ENCODE assay signal across 2 cellular contexts in the genomic region with DNA sequence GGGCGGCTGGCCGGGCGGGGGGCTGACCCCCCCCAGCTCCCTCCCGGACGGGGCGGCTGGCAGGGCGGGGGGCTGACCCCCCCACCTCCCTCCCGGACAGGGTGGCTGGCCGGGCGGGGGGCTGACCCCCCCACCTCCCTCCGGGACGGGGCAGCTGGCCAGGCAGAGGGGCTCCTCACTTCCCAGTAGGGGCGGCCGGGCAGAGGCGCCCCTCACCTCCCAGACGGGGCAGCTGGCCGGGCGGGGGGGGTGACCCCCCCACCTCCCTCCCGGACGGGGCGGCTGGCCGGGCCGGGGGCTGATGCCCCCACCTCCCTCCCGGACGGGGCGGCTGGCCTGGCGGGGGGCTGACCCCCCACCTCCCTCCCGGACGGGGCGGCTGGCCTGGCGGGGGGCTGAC. TPM values are rescaled to one million over a fixed set of nuclear protein-coding genes. Genes with fewer than 3 reads are reported as not detected.
DNase-seq lines count a peak whose midpoint lies in the region; ATAC-seq and TF ChIP-seq lines count a peak whose summit lies in the region.
"Not testable (repeated sequence)": the region's sequence is repeated elsewhere in the genome, so short reads cannot be mapped to it uniquely, and the experiment has no call there.

No MANE protein-coding gene starts in this region.

- ATAC-seq in RWPE2 (ENCODE audit: low read depth) = not testable (repeated sequence)

- not testable (repeated sequence) for TF ChIP-seq CTCF in RWPE2 (IDR thresholded peaks at IDR 0.05; ENCODE audit: poor library complexity, severe bottlenecking); glutamatergic neuron (IDR thresholded peaks at IDR 0.05; ENCODE audit: partially characterized antibody, unreplicated experiment)

- H3K4me1 ChIP-seq in RWPE2 (ENCODE audit: insufficient read depth, poor library complexity, severe bottlenecking) = not testable (repeated sequence)

- not testable (repeated sequence) for H3K27me3 Mint-ChIP-seq in glutamatergic neuron (ENCODE audit: unreplicated experiment)

- H3K27me3 ChIP-seq in RWPE2 (ENCODE audit: insufficient read depth, poor library complexity, severe bottlenecking) = not testable (repeated sequence)

- peaks cover 53% of the 10 kb centered on the region for H3K36me3 ChIP-seq in RWPE2 (ENCODE audit: low read depth)

- H3K4me3 ChIP-seq in RWPE2 (ENCODE audit: severe bottlenecking) = not testable (repeated sequence)

- DNase-seq in RWPE2 (ENCODE audit: low spot score) = peak; percentile 43
- DNase-seq in glutamatergic neuron = peak; percentile 47

- H3K9me3 ChIP-seq in RWPE2 (ENCODE audit: severe bottlenecking) = not testable (repeated sequence)

- not testable (repeated sequence) for H3K4me3 Mint-ChIP-seq in glutamatergic neuron (ENCODE audit: unreplicated experiment)

- peaks cover 12% of the 10 kb centered on the region for H3K9me3 Mint-ChIP-seq in glutamatergic neuron (ENCODE audit: unreplicated experiment)

- not testable (repeated sequence) for H3K27ac ChIP-seq in RWPE2 (ENCODE audit: poor library complexity, severe bottlenecking)

- H3K27ac Mint-ChIP-seq in glutamatergic neuron (ENCODE audit: unreplicated experiment) = not testable (repeated sequence)

- not testable (repeated sequence) for H3K36me3 Mint-ChIP-seq in glutamatergic neuron (ENCODE audit: unreplicated experiment)

- peaks cover 10% of the 10 kb centered on the region for H3K4me1 Mint-ChIP-seq in glutamatergic neuron (ENCODE audit: low read depth, unreplicated experiment)

RNA-seq across cellular contexts. Expression of a gene that starts 12.4 kb away (rescaled TPM):
- 106 TPM for total RNA-seq in glutamatergic neuron (ENCODE audit: unreplicated experiment)
